8 cellular contexts compared by ENCODE assay signal in genomic region chr7:154051643-154052530, GRCh38. TPM values are rescaled to one million over a fixed set of nuclear protein-coding genes. Genes with fewer than 3 reads are reported as not detected.
"Had no signal": no experiment of that assay in that cellular context is flagged by ENCODE, and none has a peak within 500 bp of the region (broad histone marks: within the 10 kb centered on the region; RNA-seq: fewer than 3 reads in every experiment).

Gene DPP6, plus strand, starts transcription at chr7:154052398.

RNA-seq across cellular contexts. Expression of gene DPP6, which starts in this region (rescaled TPM):
- total RNA-seq: activated CD4-positive, alpha-beta memory T cell treated with anti-CD3 and anti-CD28 coated beads for 36 hours; activated naive CD4-positive, alpha-beta T cell treated with anti-CD3 and anti-CD28 coated beads, Interleukin-2, amount 50 U/mL, for 72 hours; activated T-cell treated with anti-CD3 and anti-CD28 coated beads, Interleukin-2, amount 50 U/mL, for 4 hours; dermis microvascular lymphatic vessel endothelial cell; fibroblast of lung; lung microvascular endothelial cell; natural killer cell; T-cell had no signal
- polyA plus RNA-seq: fibroblast of lung had no signal
